In genomic region chr7:1340031-1340430, GRCh38 we compare ENCODE assay signal across 25 cellular contexts.
"Had no signal": no experiment of that assay in that cellular context is flagged by ENCODE, and none has a peak within 500 bp of the region (broad histone marks: within the 10 kb centered on the region; RNA-seq: fewer than 3 reads in every experiment).

No MANE protein-coding gene starts in this region.

- H3K4me3 Mint-ChIP-seq: effector memory CD8-positive, alpha-beta T cell; immature natural killer cell; mesothelial cell of epicardium; naive B cell; natural killer cell treated with Interleukin-12 subunit alpha and Interleukin-12 subunit beta and Interleukin-15 and Interleukin-18, amount 100 ng/mL, for 72 hours; neural crest cell; stimulated activated memory B cell treated with anti-CD40 and anti-IgM and Interleukin-4, amounts not matched to agents 10 μg/mL and 1 μg/mL and 100 μg/mL, for 72 hours; type B pancreatic cell had no signal

- H3K4me1 Mint-ChIP-seq: immature natural killer cell; mesothelial cell of epicardium; naive B cell; neural crest cell; stimulated activated memory B cell treated with anti-CD40 and anti-IgM and Interleukin-4, amounts not matched to agents 10 μg/mL and 1 μg/mL and 100 μg/mL, for 72 hours had no signal

- H3K27ac Mint-ChIP-seq: effector memory CD8-positive, alpha-beta T cell; immature natural killer cell; mesothelial cell of epicardium; naive B cell; natural killer cell treated with Interleukin-12 subunit alpha and Interleukin-12 subunit beta and Interleukin-15 and Interleukin-18, amount 100 ng/mL, for 72 hours; stimulated activated memory B cell treated with anti-CD40 and anti-IgM and Interleukin-4, amounts not matched to agents 10 μg/mL and 1 μg/mL and 100 μg/mL, for 72 hours; type B pancreatic cell had no signal

- H3K27me3 ChIP-seq: right atrium auricular region, testis had no signal

- H3K36me3 ChIP-seq: esophagus squamous epithelium, prostate gland, right atrium auricular region, tibial artery had no signal

- DNase-seq: cortex of kidney; effector memory CD8-positive, alpha-beta T cell; erythroblast; esophagus squamous epithelium; foreskin melanocyte; hypothalamus; immature natural killer cell; islet precursor cell; mesenchymal stem cell; naive B cell; stimulated activated CD4-positive, alpha-beta T cell treated with anti-CD3 and anti-CD28 coated beads, Interleukin-4, amount 100 ng/mL, for 4 hours; stimulated activated naive CD8-positive, alpha-beta T cell treated with anti-CD3 and anti-CD28 coated beads, Interleukin-15, Interleukin-2, amounts not matched to agents 100 U/mL and 50 U/mL, for 24 hours; substantia nigra; testis; tibial artery had no signal

- H3K27ac ChIP-seq: esophagus squamous epithelium, parathyroid adenoma, prostate gland, right atrium auricular region, testis, tibial artery had no signal

- H3K36me3 Mint-ChIP-seq: mesothelial cell of epicardium; stimulated activated memory B cell treated with anti-CD40 and anti-IgM and Interleukin-4, amounts not matched to agents 10 μg/mL and 1 μg/mL and 100 μg/mL, for 72 hours; type B pancreatic cell had no signal

- ATAC-seq: effector memory CD8-positive, alpha-beta T cell; mucosa of descending colon; natural killer cell treated with Interleukin-12 subunit alpha and Interleukin-12 subunit beta and Interleukin-15 and Interleukin-18, amount 100 ng/mL, for 72 hours; sciatic nerve; stimulated activated memory B cell treated with anti-CD40 and anti-IgM and Interleukin-4, amounts not matched to agents 10 μg/mL and 1 μg/mL and 100 μg/mL, for 72 hours; stimulated activated naive CD8-positive, alpha-beta T cell treated with anti-CD3 and anti-CD28 coated beads, Interleukin-15, Interleukin-2, amounts not matched to agents 100 U/mL and 50 U/mL, for 24 hours had no signal

- H2AFZ ChIP-seq: parathyroid adenoma had no signal

- H3K4me1 ChIP-seq: esophagus squamous epithelium, parathyroid adenoma, prostate gland, right atrium auricular region, testis, tibial artery had no signal

- H3K4me3 ChIP-seq: esophagus squamous epithelium, mucosa of descending colon, prostate gland, right atrium auricular region, testis, tibial artery had no signal

- H3K9ac ChIP-seq: parathyroid adenoma had no signal

- H3K9me3 ChIP-seq: prostate gland, testis had no signal
